In the genomic region with DNA sequence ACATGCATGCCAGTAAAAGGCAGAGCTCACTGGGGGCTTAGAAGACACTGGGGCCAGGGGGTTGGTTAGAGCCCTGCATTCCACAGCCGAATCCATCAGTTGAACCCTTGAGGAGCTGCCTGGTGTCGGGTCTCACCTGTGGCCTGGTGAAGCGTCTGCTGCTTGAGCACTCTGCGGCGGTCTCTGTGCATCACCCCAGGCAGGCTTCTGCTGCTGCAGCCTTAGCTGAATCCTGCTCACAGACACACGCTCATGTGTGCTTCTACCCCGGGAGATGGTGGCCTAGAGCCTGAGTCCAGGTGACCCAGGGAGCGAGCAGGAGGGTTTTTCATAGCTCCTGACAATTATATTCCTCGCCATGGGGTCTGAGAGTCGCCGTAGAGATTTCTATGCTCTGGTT, we compare ENCODE assay signal across 29 cellular contexts.
A peak's percentile ranks its signal among the peaks of the same experiment; 100 is the strongest.
DNase-seq lines count a peak whose midpoint lies in the region; ATAC-seq, FAIRE-seq and TF ChIP-seq lines count a peak whose summit lies in the region.
"Had no signal": no experiment of that assay in that cellular context is flagged by ENCODE, and none has a peak within 500 bp of the region (broad histone marks: within the 10 kb centered on the region; RNA-seq: fewer than 3 reads in every experiment).

No MANE protein-coding gene starts in this region.

- TF ChIP-seq CTCF in body of pancreas (IDR thresholded peaks at IDR 0.05) (no peak), pancreas (IDR thresholded peaks at IDR 0.05) (no peak)

- peaks cover 65% of the 10 kb centered on the region for H3K4me1 ChIP-seq in body of pancreas
- peaks cover 6 to 18% (median 17%) of the 10 kb centered on the region in 3 donors for H3K4me1 ChIP-seq in pancreas
- H3K4me1 ChIP-seq: colonic mucosa, HAP-1, psoas muscle, suprapubic skin, upper lobe of left lung had no signal

- intact Hi-C loops in body of pancreas (cut with DNase I): loop anchor here (10.0 kb wide), 1 partner anchor 51 kb away; no protein-coding TSS in a partner anchor
- intact Hi-C loops in pancreas (cut with DNase I): loop anchor here in 1 of 3 donors (10.0 kb wide), 1 partner anchor 321 kb away; no protein-coding TSS in a partner anchor

- H3K4me3 Mint-ChIP-seq in IgD-negative memory B cell: no peak overlapping the region
- H3K4me3 Mint-ChIP-seq: activated naive CD8-positive, alpha-beta T cell; naive thymus-derived CD8-positive, alpha-beta T cell; stimulated activated effector memory CD8-positive, alpha-beta T cell treated with anti-CD3 and anti-CD28 coated beads, Interleukin-12 subunit alpha, Interleukin-12 subunit beta, amount 100 ng/mL, for 72 hours; T-cell had no signal

- H3K4me3 ChIP-seq in body of pancreas: no peak overlapping the region
- no peak overlapping the region for H3K4me3 ChIP-seq in pancreas
- H3K4me3 ChIP-seq: colonic mucosa, HAP-1, psoas muscle, suprapubic skin, upper lobe of left lung had no signal

- FAIRE-seq in pancreas (lab: Jason Lieb, UNC): no peak

- H3K36me3 ChIP-seq in body of pancreas (replicated peaks in 1 of 2; ENCODE audit: insufficient read depth in 1 of 2, low read depth in 2 of 2): no peaks in the 10 kb centered on the region
- H3K36me3 ChIP-seq in pancreas: no peaks in the 10 kb centered on the region
- H3K36me3 ChIP-seq: colonic mucosa, HAP-1 had no signal

- ATAC-seq in body of pancreas (no peak), pancreas (no peak), HG03159 (IDR thresholded peaks at IDR 0.05; ENCODE audit: unreplicated experiment) (no peak), GM18519 (IDR thresholded peaks at IDR 0.05; ENCODE audit: low FRiP score, unreplicated experiment) (no peak)
- ATAC-seq: naive thymus-derived CD8-positive, alpha-beta T cell; psoas muscle; stimulated activated effector memory CD8-positive, alpha-beta T cell treated with anti-CD3 and anti-CD28 coated beads, Interleukin-12 subunit alpha, Interleukin-12 subunit beta, amount 100 ng/mL, for 72 hours; T-cell had no signal

- no peaks in the 10 kb centered on the region for H3K27me3 ChIP-seq in body of pancreas
- no peaks in the 10 kb centered on the region for H3K27me3 ChIP-seq in pancreas
- H3K27me3 ChIP-seq: colonic mucosa, suprapubic skin, upper lobe of left lung had no signal

- H3K9me3 Mint-ChIP-seq in IgD-negative memory B cell: no peaks in the 10 kb centered on the region
- H3K9me3 Mint-ChIP-seq: naive thymus-derived CD8-positive, alpha-beta T cell; stimulated activated effector memory CD8-positive, alpha-beta T cell treated with anti-CD3 and anti-CD28 coated beads, Interleukin-12 subunit alpha, Interleukin-12 subunit beta, amount 100 ng/mL, for 72 hours; T-cell had no signal

- WGBS in body of pancreas, 2 donors: 81 to 87% methylated on average over 9 to 11 of the region's 11 CpGs
- 76 to 80% methylated on average over 11 of the region's 11 CpGs for WGBS in pancreas, 2 donors

- DNase-seq in NCI-H2171 treated with DMSO at 0.1 percent for 48 hours (lab: John Stamatoyannopoulos, UW) (peak; percentile 73), NCI-H2171 (lab: John Stamatoyannopoulos, UW) (no peak), body of pancreas (no peak), pancreas (no peak), hypothalamus (lab: John Stamatoyannopoulos, UW) (no peak)
- DNase-seq: activated CD4-positive, alpha-beta T cell treated with anti-CD3 and anti-CD28 coated beads for 48 hours; activated effector memory CD4-positive, alpha-beta T cell treated with Interleukin-2 at 50 U/mL for 16 hours; aorta; Calu3; colonic mucosa; DMS79; effector CD4-positive, alpha-beta T cell; GDM1; Karpas-422; midbrain; naive thymus-derived CD8-positive, alpha-beta T cell; NCI-H510A treated with DMSO at 0.1 percent for 48 hours; psoas muscle; T-cell; upper lobe of left lung had no signal

- peaks cover 4% of the 10 kb centered on the region for H3K36me3 Mint-ChIP-seq in IgD-negative memory B cell

- H3K9me3 ChIP-seq in body of pancreas (no peaks in the 10 kb centered on the region), pancreas (no peaks in the 10 kb centered on the region)
- H3K9me3 ChIP-seq: colonic mucosa, HAP-1, psoas muscle, suprapubic skin, upper lobe of left lung had no signal

- H3K27ac ChIP-seq in body of pancreas (peak overlapping the region; percentile 5 to 55 (median 44)), pancreas (peak overlapping the region in 3 of 4 donors; percentile 8 to 42 (median 28))
- H3K27ac ChIP-seq: C4-2B, colonic mucosa, epithelial cell of prostate, psoas muscle, suprapubic skin, upper lobe of left lung had no signal

- no peaks in the 10 kb centered on the region for H3K27me3 Mint-ChIP-seq in IgD-negative memory B cell
- H3K27me3 Mint-ChIP-seq: activated naive CD8-positive, alpha-beta T cell; naive thymus-derived CD8-positive, alpha-beta T cell; T-cell had no signal

- peaks cover 0 to 2% (median 0%) of the 10 kb centered on the region in 3 donors for H3K4me1 Mint-ChIP-seq in IgD-negative memory B cell

- no peak for TF ChIP-seq POLR2A in body of pancreas (IDR thresholded peaks at IDR 0.05)

- peak overlapping the region in 2 of 3 donors; percentile 23 to 64 for H3K27ac Mint-ChIP-seq in IgD-negative memory B cell
- H3K27ac Mint-ChIP-seq: activated naive CD8-positive, alpha-beta T cell; stimulated activated effector memory CD8-positive, alpha-beta T cell treated with anti-CD3 and anti-CD28 coated beads, Interleukin-12 subunit alpha, Interleukin-12 subunit beta, amount 100 ng/mL, for 72 hours; T-cell had no signal
